ENCODE assay signal across 25 cellular contexts in genomic region chr20:24370249-24370648, GRCh38.
"Had no signal": no experiment of that assay in that cellular context is flagged by ENCODE, and none has a peak within 500 bp of the region (broad histone marks: within the 10 kb centered on the region; RNA-seq: fewer than 3 reads in every experiment).

No MANE protein-coding gene starts in this region.

- H3K36me3 Mint-ChIP-seq: mesothelial cell of epicardium; naive thymus-derived CD4-positive, alpha-beta T cell; neural progenitor cell; stimulated activated effector memory CD8-positive, alpha-beta T cell treated with anti-CD3 and anti-CD28 coated beads, Interleukin-12 subunit alpha, Interleukin-12 subunit beta, amount 100 ng/mL, for 72 hours; type B pancreatic cell had no signal

- H3K9me3 ChIP-seq: left ventricle myocardium inferior, neutrophil, psoas muscle, spleen, suprapubic skin, thoracic aorta, tibial artery, uterus had no signal

- H3K27me3 Mint-ChIP-seq: stimulated activated naive CD8-positive, alpha-beta T cell treated with anti-CD3 and anti-CD28 coated beads, Interleukin-15, Interleukin-2, amounts not matched to agents 100 ng/mL and 50 ng/mL, for 24 hours had no signal

- H3K9ac ChIP-seq: neural progenitor cell, parathyroid adenoma had no signal

- H3K9me3 Mint-ChIP-seq: mesothelial cell of epicardium; naive thymus-derived CD4-positive, alpha-beta T cell; nephron progenitor cell; stimulated activated effector memory CD8-positive, alpha-beta T cell treated with anti-CD3 and anti-CD28 coated beads, Interleukin-12 subunit alpha, Interleukin-12 subunit beta, amount 100 ng/mL, for 72 hours; stimulated activated naive CD8-positive, alpha-beta T cell treated with anti-CD3 and anti-CD28 coated beads, Interleukin-15, Interleukin-2, amounts not matched to agents 100 ng/mL and 50 ng/mL, for 24 hours; type B pancreatic cell had no signal

- H2AFZ ChIP-seq: neural progenitor cell, parathyroid adenoma had no signal

- H3K4me1 Mint-ChIP-seq: mesothelial cell of epicardium; naive thymus-derived CD4-positive, alpha-beta T cell; nephron progenitor cell; stimulated activated effector memory CD8-positive, alpha-beta T cell treated with anti-CD3 and anti-CD28 coated beads, Interleukin-12 subunit alpha, Interleukin-12 subunit beta, amount 100 ng/mL, for 72 hours had no signal

- H3K4me3 Mint-ChIP-seq: mesothelial cell of epicardium; naive thymus-derived CD4-positive, alpha-beta T cell; nephron progenitor cell; neural progenitor cell; stimulated activated effector memory CD8-positive, alpha-beta T cell treated with anti-CD3 and anti-CD28 coated beads, Interleukin-12 subunit alpha, Interleukin-12 subunit beta, amount 100 ng/mL, for 72 hours; stimulated activated naive CD8-positive, alpha-beta T cell treated with anti-CD3 and anti-CD28 coated beads, Interleukin-15, Interleukin-2, amounts not matched to agents 100 ng/mL and 50 ng/mL, for 24 hours; type B pancreatic cell had no signal

- DNase-seq: hippocampal formation; kidney; left ventricle myocardium inferior; mesendoderm; naive thymus-derived CD4-positive, alpha-beta T cell; nephron progenitor cell; occipital lobe; psoas muscle; spleen; stimulated activated CD4-positive, alpha-beta T cell treated with anti-CD3 and anti-CD28 coated beads, Interleukin-4, amount 100 ng/mL, for 24 hours; stimulated activated naive CD4-positive, alpha-beta T cell; tibial artery; uterus had no signal

- FAIRE-seq: kidney had no signal

- H3K4me1 ChIP-seq: left ventricle myocardium inferior, parathyroid adenoma, psoas muscle, spleen, suprapubic skin, tibial artery, uterus had no signal

- H3K27ac ChIP-seq: left ventricle myocardium inferior, neural progenitor cell, neutrophil, parathyroid adenoma, psoas muscle, skin epidermis, spleen, suprapubic skin, thoracic aorta, tibial artery, uterus had no signal

- H3K27ac Mint-ChIP-seq: mesothelial cell of epicardium; naive thymus-derived CD4-positive, alpha-beta T cell; nephron progenitor cell; neural progenitor cell; stimulated activated effector memory CD8-positive, alpha-beta T cell treated with anti-CD3 and anti-CD28 coated beads, Interleukin-12 subunit alpha, Interleukin-12 subunit beta, amount 100 ng/mL, for 72 hours; stimulated activated naive CD8-positive, alpha-beta T cell treated with anti-CD3 and anti-CD28 coated beads, Interleukin-15, Interleukin-2, amounts not matched to agents 100 ng/mL and 50 ng/mL, for 24 hours; type B pancreatic cell had no signal

- H3K79me2 ChIP-seq: parathyroid adenoma had no signal

- H3K36me3 ChIP-seq: left ventricle myocardium inferior, neural progenitor cell, neutrophil, spleen, suprapubic skin, thoracic aorta, tibial artery, uterus had no signal

- H3K27me3 ChIP-seq: neural progenitor cell, neutrophil, spleen, suprapubic skin, tibial artery, uterus had no signal

- H3K4me2 ChIP-seq: neural progenitor cell had no signal

- H3K4me3 ChIP-seq: left ventricle myocardium inferior, lung, neural progenitor cell, psoas muscle, skin epidermis, spleen, suprapubic skin, thoracic aorta, tibial artery, uterus had no signal

- ATAC-seq: naive thymus-derived CD4-positive, alpha-beta T cell; psoas muscle; sciatic nerve had no signal
